In the genomic region with DNA sequence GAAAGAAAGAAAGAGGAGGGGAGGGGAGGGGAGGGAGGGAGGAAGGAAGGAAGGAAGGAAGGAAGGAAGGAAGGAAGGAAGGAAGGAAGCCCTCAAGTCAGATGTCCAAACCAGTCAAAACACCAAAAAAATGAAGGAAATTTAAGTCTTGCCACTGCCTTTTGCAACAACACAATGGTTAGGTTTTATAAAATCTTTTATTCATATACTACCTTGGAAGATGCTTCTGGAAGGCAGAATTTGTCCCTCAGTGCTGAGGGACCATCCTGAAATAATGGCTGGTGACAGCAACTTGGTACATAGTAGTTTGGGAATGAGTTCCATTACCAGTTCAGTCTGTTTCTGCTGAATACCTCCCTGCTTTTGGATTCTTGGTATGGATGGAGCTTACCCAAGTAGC, we compare ENCODE assay signal across 23 cellular contexts.
DNase-seq lines count a peak whose midpoint lies in the region; ATAC-seq, FAIRE-seq and TF ChIP-seq lines count a peak whose summit lies in the region.
"Had no signal": no experiment of that assay in that cellular context is flagged by ENCODE, and none has a peak within 500 bp of the region (broad histone marks: within the 10 kb centered on the region; RNA-seq: fewer than 3 reads in every experiment).

No MANE protein-coding gene starts in this region.

- no peak for TF ChIP-seq CTCF in DOHH2 (IDR thresholded peaks at IDR 0.05; ENCODE audit: low read depth, low read length, poor library complexity, severe bottlenecking)

- no peaks in the 10 kb centered on the region for H3K79me2 ChIP-seq in DOHH2 (ENCODE audit: control insufficient read depth, low read length)

- no peak for ATAC-seq in HG03025 (IDR thresholded peaks at IDR 0.05; ENCODE audit: low FRiP score, unreplicated experiment)
- ATAC-seq: GM23338, HCT116 had no signal

- no peaks in the 10 kb centered on the region for H3K9me2 ChIP-seq in DOHH2 (replicated peaks; ENCODE audit: control insufficient read depth, low read length)

- peak overlapping the region; percentile 45 for H3K4me2 ChIP-seq in DOHH2 (ENCODE audit: low read length)
- H3K4me2 ChIP-seq: GM23338 had no signal

- peaks cover 19% of the 10 kb centered on the region for H3K4me1 ChIP-seq in DOHH2 (ENCODE audit: control insufficient read depth, low read length)
- H3K4me1 ChIP-seq: BE2C had no signal

- H3K4me3 ChIP-seq in DOHH2 (ENCODE audit: low read length) = peak overlapping the region; percentile 32
- H3K4me3 ChIP-seq in SK-N-MC = peak overlapping the region; percentile 56
- H3K4me3 ChIP-seq: BLaER1 treated with 17β-estradiol and CSF1 and Interleukin-3, amounts not matched to agents 10 nM and 100 nM; GM23338 had no signal

- peaks cover 3% of the 10 kb centered on the region; the same call in 1 of the 2 replicates for H3K27me3 ChIP-seq in DOHH2 (ENCODE audit: control insufficient read depth, low read length)
- H3K27me3 ChIP-seq: BLaER1 treated with 17β-estradiol and CSF1 and Interleukin-3, amounts not matched to agents 10 nM and 100 nM had no signal

- DNase-seq in SK-N-MC (ENCODE audit: low read depth, low spot score) (peak; percentile 76), urothelium cell line (ENCODE audit: low spot score) (no peak), NCI-H748 treated with DMSO at 0.1 percent for 48 hours (lab: John Stamatoyannopoulos, UW) (no peak), DMS 273 treated with DMSO at 0.1 percent for 48 hours (lab: John Stamatoyannopoulos, UW) (no peak)
- DNase-seq: ACHN; AML-193; BE2C; Calu3; CD4-positive, alpha-beta T cell; COR-L47; DMS153; DND-41; EL; GDM1; H9; HFFc6 had no signal

- H3K9me3 ChIP-seq in DOHH2 (ENCODE audit: control insufficient read depth, insufficient read depth, low read length) = no peaks in the 10 kb centered on the region
- no peaks in the 10 kb centered on the region for H3K9me3 ChIP-seq in SK-N-MC (ENCODE audit: low read depth, low read length)
- H3K9me3 ChIP-seq: BE2C had no signal

- no peaks in the 10 kb centered on the region for H3F3A ChIP-seq in DOHH2 (ENCODE audit: control insufficient read depth, insufficient read depth)

- no peaks in the 10 kb centered on the region for H4K20me1 ChIP-seq in DOHH2 (ENCODE audit: control insufficient read depth, insufficient read depth, low read depth, low read length)
- H4K20me1 ChIP-seq: BLaER1 treated with 17β-estradiol and CSF1 and Interleukin-3, amounts not matched to agents 10 nM and 100 nM had no signal

- H3K36me3 ChIP-seq in DOHH2 (ENCODE audit: control insufficient read depth, low read length) (no peaks in the 10 kb centered on the region), SK-N-MC (ENCODE audit: insufficient read depth, low read length) (no peaks in the 10 kb centered on the region)
- H3K36me3 ChIP-seq: BE2C; BLaER1 treated with 17β-estradiol and CSF1 and Interleukin-3, amounts not matched to agents 10 nM and 100 nM had no signal

- H3K27ac ChIP-seq in DOHH2 (ENCODE audit: low read depth, low read length) = peak overlapping the region; percentile 3; the same call in 1 of the 2 replicates
- H3K27ac ChIP-seq in SK-N-MC = peak overlapping the region; percentile 98
- H3K27ac ChIP-seq: BLaER1 treated with 17β-estradiol and CSF1 and Interleukin-3, amounts not matched to agents 10 nM and 100 nM had no signal

- peak; percentile 62 for FAIRE-seq in urothelium cell line (lab: Jason Lieb, UNC)
- FAIRE-seq: GM12891, GM18507 had no signal

- H3K9ac ChIP-seq in SK-N-MC (ENCODE audit: insufficient read length) = peak overlapping the region; percentile 63
- H3K9ac ChIP-seq: BLaER1 treated with 17β-estradiol and CSF1 and Interleukin-3, amounts not matched to agents 10 nM and 100 nM had no signal
